Comparison of ENCODE assay signal across 9 cellular contexts in genomic region chr2:191696001-191696400, GRCh38. TPM values are rescaled to one million over a fixed set of nuclear protein-coding genes. Genes with fewer than 3 reads are reported as not detected.
DNase-seq lines count a peak whose midpoint lies in the region; ATAC-seq, FAIRE-seq and TF ChIP-seq lines count a peak whose summit lies in the region.
"Had no signal": no experiment of that assay in that cellular context is flagged by ENCODE, and none has a peak within 500 bp of the region (broad histone marks: within the 10 kb centered on the region; RNA-seq: fewer than 3 reads in every experiment).

No MANE protein-coding gene starts in this region.

- no peak overlapping the region for H3K27ac ChIP-seq in SJSA1
- peak overlapping the region in 3 of 4 donors; percentile 30 to 54 (median 46) for H3K27ac ChIP-seq in gastrocnemius medialis

- FAIRE-seq in frontal cortex (lab: Jason Lieb, UNC): no peak

- H3K4me3 Mint-ChIP-seq in activated T-helper 2 cell treated with anti-CD3 and anti-CD28 coated beads, Interferon-gamma antibody, Interleukin-2, Interleukin-4, amounts not matched to agents 10 μg/mL and 5 μg/mL and 100 μg/mL, durations not matched to agents 14 hours and 24 hours and 36 hours (ENCODE audit: low read depth): no peak overlapping the region

- no peak overlapping the region for H3K27ac Mint-ChIP-seq in activated T-helper 2 cell treated with anti-CD3 and anti-CD28 coated beads, Interferon-gamma antibody, Interleukin-2, Interleukin-4, amounts not matched to agents 10 μg/mL and 5 μg/mL and 100 μg/mL, durations not matched to agents 14 hours and 24 hours and 36 hours

- H3K27me3 ChIP-seq in SJSA1 (replicated peaks) (peaks cover 6% of the 10 kb centered on the region; the same call in 1 of the 2 replicates), gastrocnemius medialis (no peaks in the 10 kb centered on the region)

- POLR2A ChIA-PET in HEK293T (lab: Yijun Ruan, JAX): no interaction called here

- H3K9me3 ChIP-seq in SJSA1 (replicated peaks): 0 out of 2 replicates have a peak, but pooled peaks cover 3% of the 10 kb centered on the region
- H3K9me3 ChIP-seq in gastrocnemius medialis: no peaks in the 10 kb centered on the region

- TF ChIP-seq CTCF in gastrocnemius medialis (IDR thresholded peaks at IDR 0.05 in 4 of 5, conservative IDR thresholded peaks at IDR 0.05 in 1 of 5): no peak

- no peak overlapping the region for H3K4me3 ChIP-seq in SJSA1
- no peak overlapping the region for H3K4me3 ChIP-seq in gastrocnemius medialis

- H3K36me3 Mint-ChIP-seq in activated T-helper 2 cell treated with anti-CD3 and anti-CD28 coated beads, Interferon-gamma antibody, Interleukin-2, Interleukin-4, amounts not matched to agents 10 μg/mL and 5 μg/mL and 100 μg/mL, durations not matched to agents 14 hours and 24 hours and 36 hours (ENCODE audit: low read depth): peaks cover 40% of the 10 kb centered on the region

- no peaks in the 10 kb centered on the region for H3K9me3 Mint-ChIP-seq in activated T-helper 2 cell treated with anti-CD3 and anti-CD28 coated beads, Interferon-gamma antibody, Interleukin-2, Interleukin-4, amounts not matched to agents 10 μg/mL and 5 μg/mL and 100 μg/mL, durations not matched to agents 14 hours and 24 hours and 36 hours

- peaks cover 39% of the 10 kb centered on the region for H3K36me3 ChIP-seq in SJSA1
- H3K36me3 ChIP-seq in gastrocnemius medialis: no peaks in the 10 kb centered on the region

- in situ Hi-C loops in gastrocnemius medialis (cut with MboI; ENCODE audit: low sequenced_read_pairs in 4 of 4): loop anchor here in 2 of 4 donors (25.0 kb wide), 2 partner anchors 534 to 684 kb away; partner anchors contain the start of genes STAT1 (in 2 of the 2) and STAT4 (in 1 of the 2)

- ATAC-seq in gastrocnemius medialis (peak; percentile 98 to 99), GM19035 (IDR thresholded peaks at IDR 0.05; ENCODE audit: unreplicated experiment) (no peak)

- CTCF ChIA-PET in HEK293T (lab: Yijun Ruan, JAX): no interaction called here

- H3K4me1 Mint-ChIP-seq in activated T-helper 2 cell treated with anti-CD3 and anti-CD28 coated beads, Interferon-gamma antibody, Interleukin-2, Interleukin-4, amounts not matched to agents 10 μg/mL and 5 μg/mL and 100 μg/mL, durations not matched to agents 14 hours and 24 hours and 36 hours (ENCODE audit: low read depth): peaks cover 10% of the 10 kb centered on the region

- TF ChIP-seq POLR2A in gastrocnemius medialis (IDR thresholded peaks at IDR 0.05): no peak

- intact Hi-C loops in gastrocnemius medialis (cut with DNase I; ENCODE audit: low total_unique reads): no loop called here
- intact Hi-C loops in activated T-helper 2 cell treated with anti-CD3 and anti-CD28 coated beads, Interferon-gamma antibody, Interleukin-2, Interleukin-4, amounts not matched to agents 10 μg/mL and 5 μg/mL and 100 μg/mL, durations not matched to agents 14 hours and 24 hours and 36 hours (cut with micrococcal nuclease): no loop called here

- H3K4me1 ChIP-seq in SJSA1 (replicated peaks): peaks cover 10% of the 10 kb centered on the region
- H3K4me1 ChIP-seq in gastrocnemius medialis: peaks cover 7 to 11% of the 10 kb centered on the region in 2 donors

- DNase-seq in HEK293T (ENCODE audit: extremely low spot score) (no peak), SJSA1 (ENCODE audit: low read depth in 1 of 2, low spot score in 2 of 2) (peak; percentile 37 to 48), globus pallidus (ENCODE audit: low spot score) (peak; percentile 50), gastrocnemius medialis (peak; percentile 83 to 86), frontal cortex (ENCODE audit: low spot score in 2 of 2) (no peak), OCI-M1 (lab: John Stamatoyannopoulos, UW) (no peak)
- DNase-seq in activated T-helper 2 cell treated with anti-CD3 and anti-CD28 coated beads, Interferon-gamma antibody, Interleukin-2, Interleukin-4, amounts not matched to agents 10 μg/mL and 5 μg/mL and 100 μg/mL, durations not matched to agents 14 hours and 24 hours and 36 hours (ENCODE audit: low spot score): no peak
- DNase-seq: stimulated activated CD4-positive, alpha-beta T cell treated with anti-CD3 and anti-CD28 coated beads, Interleukin-2, amount 100 ng/mL, for 48 hours had no signal

- H3K27me3 Mint-ChIP-seq in activated T-helper 2 cell treated with anti-CD3 and anti-CD28 coated beads, Interferon-gamma antibody, Interleukin-2, Interleukin-4, amounts not matched to agents 10 μg/mL and 5 μg/mL and 100 μg/mL, durations not matched to agents 14 hours and 24 hours and 36 hours (ENCODE audit: low read depth): no peaks in the 10 kb centered on the region

TF ChIP-seq in HEK293T, 16 proteins besides CTCF, POLR2A, EP300 and RAD21:
- TF ChIP-seq ELF4 (IDR thresholded peaks at IDR 0.05): no peak
- TF ChIP-seq L3MBTL2 (conservative IDR thresholded peaks at IDR 0.05): 0 out of 2 replicates have a peak, but pooled peaks have one; percentile 21

RNA-seq across cellular contexts. Expression of gene NABP1, which starts 18.1 kb away (rescaled TPM):
- total RNA-seq in SJSA1 (2014; rRNA removed; shearing (Covaris generic)): 43.9 and 73.8 TPM in 2 replicates
- total RNA-seq in gastrocnemius medialis (1 to 10 TPM in 3 of 4 donors, under 1 TPM in 1; 0.63 to 5.5 (median 4.0) TPM), frontal cortex (3.3 TPM)
- total RNA-seq in activated T-helper 2 cell treated with anti-CD3 and anti-CD28 coated beads, Interferon-gamma antibody, Interleukin-2, Interleukin-4, amounts not matched to agents 10 μg/mL and 5 μg/mL and 100 μg/mL, durations not matched to agents 14 hours and 24 hours and 36 hours: 39.9 and 40.0 TPM in 2 replicates

Comparison
In these comparisons a context has a peak if more than half of its experiments do, and no peak if none do; other contexts are left out.
1. DNase-seq: peak in SJSA1 (2 of 2), globus pallidus (single experiment) and gastrocnemius medialis (2 of 2); none in HEK293T (single experiment), activated T-helper 2 cell treated with anti-CD3 and anti-CD28 coated beads, Interferon-gamma antibody, Interleukin-2, Interleukin-4, amounts not matched to agents 10 μg/mL and 5 μg/mL and 100 μg/mL, durations not matched to agents 14 hours and 24 hours and 36 hours (single experiment), frontal cortex (0 of 2) and OCI-M1 (single experiment).